ENCODE assay signal across 13 cellular contexts in the genomic region with DNA sequence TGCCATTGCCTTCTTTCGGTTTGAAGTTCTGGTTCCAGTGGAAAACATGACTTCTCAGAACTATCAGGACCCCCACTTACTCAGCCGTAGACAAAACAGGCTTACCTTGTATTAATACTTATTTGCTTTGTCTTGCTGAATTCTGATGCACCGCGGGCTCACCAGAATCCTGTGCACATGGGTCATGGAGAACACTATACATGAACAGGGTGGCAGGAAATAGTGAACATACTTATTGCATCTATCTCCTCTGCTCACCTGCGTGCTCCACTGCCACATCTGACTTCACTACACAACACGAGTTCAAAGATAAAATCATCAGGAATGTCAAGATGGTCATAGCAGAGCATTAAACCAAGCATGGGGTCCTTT. TPM values are rescaled to one million over a fixed set of nuclear protein-coding genes. Genes with fewer than 3 reads are reported as not detected.
DNase-seq lines count a peak whose midpoint lies in the region; ATAC-seq lines count a peak whose summit lies in the region.
"Had no signal": no experiment of that assay in that cellular context is flagged by ENCODE, and none has a peak within 500 bp of the region (broad histone marks: within the 10 kb centered on the region; RNA-seq: fewer than 3 reads in every experiment).

No MANE protein-coding gene starts in this region.

- H3K9me3 Mint-ChIP-seq in activated CD4-positive, alpha-beta T cell treated with anti-CD3 and anti-CD28 coated beads, Interleukin-2, amount 10 ng/mL, durations not matched to agents 7 days and 5 days = peaks cover under 1% of the 10 kb centered on the region
- H3K9me3 Mint-ChIP-seq in CD4-positive, CD25-positive, alpha-beta regulatory T cell = no peaks in the 10 kb centered on the region
- no peaks in the 10 kb centered on the region for H3K9me3 Mint-ChIP-seq in activated CD4-positive, alpha-beta memory T cell treated with anti-CD3 and anti-CD28 coated beads for 36 hours
- H3K9me3 Mint-ChIP-seq: HFFc6 had no signal

- H3K27me3 Mint-ChIP-seq in activated CD4-positive, alpha-beta T cell treated with anti-CD3 and anti-CD28 coated beads, Interleukin-2, amount 10 ng/mL, durations not matched to agents 7 days and 5 days = no peaks in the 10 kb centered on the region
- no peaks in the 10 kb centered on the region for H3K27me3 Mint-ChIP-seq in CD4-positive, CD25-positive, alpha-beta regulatory T cell
- H3K27me3 Mint-ChIP-seq in activated CD4-positive, alpha-beta memory T cell treated with anti-CD3 and anti-CD28 coated beads for 36 hours = no peaks in the 10 kb centered on the region

- CTCF ChIA-PET in activated CD4-positive, alpha-beta T cell treated with anti-CD3 and anti-CD28 coated beads, Interleukin-2, amount 10 ng/mL, durations not matched to agents 7 days and 5 days (lab: Charles Lee) = interaction anchor here (0.9 to 1.2 kb wide), 2 partner anchors 10 to 13 kb away, joined by 3 to 4 read pairs; no protein-coding TSS in a partner anchor
- CTCF ChIA-PET in activated CD4-positive, alpha-beta memory T cell treated with anti-CD3 and anti-CD28 coated beads for 36 hours (lab: Charles Lee) = interaction anchor here (0.7 to 2.0 kb wide), 2 partner anchors 70 to 92 kb away, joined by 4 to 5 read pairs; no protein-coding TSS in a partner anchor

- peaks cover 67% of the 10 kb centered on the region for H3K4me1 Mint-ChIP-seq in activated CD4-positive, alpha-beta T cell treated with anti-CD3 and anti-CD28 coated beads, Interleukin-2, amount 10 ng/mL, durations not matched to agents 7 days and 5 days
- peaks cover 22 to 39% (median 31%) of the 10 kb centered on the region in 4 donors for H3K4me1 Mint-ChIP-seq in CD4-positive, CD25-positive, alpha-beta regulatory T cell
- H3K4me1 Mint-ChIP-seq in activated CD4-positive, alpha-beta memory T cell treated with anti-CD3 and anti-CD28 coated beads for 36 hours (ENCODE audit: low read depth) = peaks cover 79% of the 10 kb centered on the region

- no peak for DNase-seq in activated CD4-positive, alpha-beta T cell treated with anti-CD3 and anti-CD28 coated beads, Interleukin-2, amount 10 ng/mL, durations not matched to agents 7 days and 5 days
- DNase-seq in activated CD4-positive, alpha-beta T cell treated with anti-CD3 and anti-CD28 coated beads for 4 hours = no peak
- peak in 1 of 3 donors; percentile 45 for DNase-seq in CD4-positive, CD25-positive, alpha-beta regulatory T cell
- DNase-seq in activated CD4-positive, alpha-beta memory T cell treated with anti-CD3 and anti-CD28 coated beads for 36 hours = no peak
- no peak for DNase-seq in left colon
- no peak for DNase-seq in NCI-H2227 (lab: John Stamatoyannopoulos, UW; ENCODE audit: unreplicated experiment)
- no peak for DNase-seq in activated gamma-delta T cell (lab: John Stamatoyannopoulos, UW)
- no peak for DNase-seq in anterior cingulate cortex (lab: John Stamatoyannopoulos, UW)
- DNase-seq: amygdala, HFFc6, hippocampal formation, NCI-H1436 treated with DMSO at 0.1 percent for 48 hours, retina had no signal

- peak; percentile 58 to 61 for ATAC-seq in CD4-positive, CD25-positive, alpha-beta regulatory T cell (ENCODE audit: low read depth in 2 of 2)
- ATAC-seq in left colon = peak; percentile 20

- H3K4me3 Mint-ChIP-seq in activated CD4-positive, alpha-beta T cell treated with anti-CD3 and anti-CD28 coated beads, Interleukin-2, amount 10 ng/mL, durations not matched to agents 7 days and 5 days = no peak overlapping the region
- peak overlapping the region; percentile 0 to 77 (median 12) for H3K4me3 Mint-ChIP-seq in CD4-positive, CD25-positive, alpha-beta regulatory T cell
- no peak overlapping the region for H3K4me3 Mint-ChIP-seq in activated CD4-positive, alpha-beta memory T cell treated with anti-CD3 and anti-CD28 coated beads for 36 hours
- H3K4me3 Mint-ChIP-seq: HFFc6 had no signal

- no peaks in the 10 kb centered on the region for H3K27me3 ChIP-seq in CD4-positive, CD25-positive, alpha-beta regulatory T cell (ENCODE audit: control insufficient read depth, insufficient read depth, low read length)

- H3K9me3 ChIP-seq in CD4-positive, CD25-positive, alpha-beta regulatory T cell (ENCODE audit: control insufficient read depth in 2 of 2, low read length in 2 of 2) = no peaks in the 10 kb centered on the region

- peaks cover 17% of the 10 kb centered on the region for H3K4me1 ChIP-seq in CD4-positive, CD25-positive, alpha-beta regulatory T cell (ENCODE audit: control insufficient read depth, insufficient read depth, low read length, poor library complexity, severe bottlenecking)

- H3K4me3 ChIP-seq in CD4-positive, CD25-positive, alpha-beta regulatory T cell (ENCODE audit: low read depth, low read length) = peak overlapping the region; percentile 79

- H3K27ac ChIP-seq in CD4-positive, CD25-positive, alpha-beta regulatory T cell (ENCODE audit: insufficient read depth, low read length, poor library complexity, severe bottlenecking) = no peak overlapping the region

- intact Hi-C loops in activated CD4-positive, alpha-beta memory T cell treated with anti-CD3 and anti-CD28 coated beads for 36 hours (cut with micrococcal nuclease) = no loop called here
- intact Hi-C loops in left colon (cut with DNase I, micrococcal nuclease) = no loop called here

- peaks cover 3% of the 10 kb centered on the region for H3K36me3 Mint-ChIP-seq in activated CD4-positive, alpha-beta T cell treated with anti-CD3 and anti-CD28 coated beads, Interleukin-2, amount 10 ng/mL, durations not matched to agents 7 days and 5 days (ENCODE audit: low read depth)
- H3K36me3 Mint-ChIP-seq in CD4-positive, CD25-positive, alpha-beta regulatory T cell = no peaks in the 10 kb centered on the region
- no peaks in the 10 kb centered on the region for H3K36me3 Mint-ChIP-seq in activated CD4-positive, alpha-beta memory T cell treated with anti-CD3 and anti-CD28 coated beads for 36 hours

- H3K27ac Mint-ChIP-seq in activated CD4-positive, alpha-beta T cell treated with anti-CD3 and anti-CD28 coated beads, Interleukin-2, amount 10 ng/mL, durations not matched to agents 7 days and 5 days = peak overlapping the region; percentile 80
- H3K27ac Mint-ChIP-seq in CD4-positive, CD25-positive, alpha-beta regulatory T cell = peak overlapping the region in 2 of 3 donors; percentile 52 to 88
- H3K27ac Mint-ChIP-seq in activated CD4-positive, alpha-beta memory T cell treated with anti-CD3 and anti-CD28 coated beads for 36 hours = peak overlapping the region; percentile 42
- H3K27ac Mint-ChIP-seq: HFFc6 had no signal

- POLR2A ChIA-PET in activated CD4-positive, alpha-beta T cell treated with anti-CD3 and anti-CD28 coated beads, Interleukin-2, amount 10 ng/mL, durations not matched to agents 7 days and 5 days (lab: Charles Lee) = no interaction called here
- POLR2A ChIA-PET in activated CD4-positive, alpha-beta memory T cell treated with anti-CD3 and anti-CD28 coated beads for 36 hours (lab: Charles Lee) = interaction anchor here (1.0 to 3.3 kb wide), 2 partner anchors 11 to 37 kb away, joined by 3 to 32 read pairs; a partner anchor contains a TSS

- no peaks in the 10 kb centered on the region for H3K36me3 ChIP-seq in CD4-positive, CD25-positive, alpha-beta regulatory T cell (ENCODE audit: control insufficient read depth, insufficient read depth, low read length)

RNA-seq across cellular contexts. Expression of a gene that starts 10.7 kb away (rescaled TPM):
- total RNA-seq in activated CD4-positive, alpha-beta T cell treated with anti-CD3 and anti-CD28 coated beads, Interleukin-2, amount 10 ng/mL, durations not matched to agents 7 days and 5 days = 10 to 100 TPM; 23.4 to 25.4 TPM
- 49.4 TPM for total RNA-seq in CD4-positive, CD25-positive, alpha-beta regulatory T cell
- 10 to 100 TPM in 2 of 4 donors, 1 to 10 TPM in 2; 8.2 to 15.9 (median 10.4) TPM for polyA plus RNA-seq in CD4-positive, CD25-positive, alpha-beta regulatory T cell
- 10 to 100 TPM; 39.9 to 40.8 TPM for total RNA-seq in activated CD4-positive, alpha-beta memory T cell treated with anti-CD3 and anti-CD28 coated beads for 36 hours
- total RNA-seq in left colon = 10 to 100 TPM; 68.8 to 75.5 TPM

RNA-seq across cellular contexts. Expression of a gene that starts 36.7 kb away (rescaled TPM):
- 10 to 100 TPM; 32.0 to 34.4 TPM for total RNA-seq in activated CD4-positive, alpha-beta T cell treated with anti-CD3 and anti-CD28 coated beads, Interleukin-2, amount 10 ng/mL, durations not matched to agents 7 days and 5 days
- 12.5 TPM for total RNA-seq in CD4-positive, CD25-positive, alpha-beta regulatory T cell
- 10 to 100 TPM; 16.5 to 23.9 (median 21.3) TPM for polyA plus RNA-seq in CD4-positive, CD25-positive, alpha-beta regulatory T cell
- total RNA-seq in activated CD4-positive, alpha-beta memory T cell treated with anti-CD3 and anti-CD28 coated beads for 36 hours = 10 to 100 TPM; 27.3 to 28.3 TPM
- total RNA-seq in left colon = 10 to 100 TPM; 23.7 to 25.3 TPM

Comparison
In these comparisons a context has a peak if more than half of its experiments do, and no peak if none do; other contexts are left out.
1. H3K4me3 Mint-ChIP-seq: peak in CD4-positive, CD25-positive, alpha-beta regulatory T cell (4 of 4); none in activated CD4-positive, alpha-beta T cell treated with anti-CD3 and anti-CD28 coated beads, Interleukin-2, amount 10 ng/mL, durations not matched to agents 7 days and 5 days (single experiment) and activated CD4-positive, alpha-beta memory T cell treated with anti-CD3 and anti-CD28 coated beads for 36 hours (single experiment).
2. Peak in every context shown above with its lines, with median percentiles within 50 percentile points of each other: H3K27ac Mint-ChIP-seq.